ENCODE assay signal across 1 cellular context in the genomic region with DNA sequence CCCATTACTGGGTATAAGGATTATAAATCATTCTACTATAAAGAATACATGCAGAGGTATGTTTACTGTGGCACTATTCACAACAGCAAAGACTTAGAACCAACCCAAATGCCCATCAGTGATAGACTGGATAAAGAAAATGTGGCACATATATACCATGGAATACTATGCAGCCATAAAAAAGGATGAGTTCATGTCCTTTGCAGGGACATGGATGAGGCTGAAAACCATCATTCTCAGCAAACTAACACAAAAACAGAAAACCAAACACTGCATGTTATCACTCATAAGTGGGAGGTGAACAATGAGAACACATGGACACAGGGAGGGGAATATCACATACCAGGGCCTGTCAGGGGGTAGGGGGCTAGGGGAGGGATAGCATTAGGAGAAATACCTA. TPM values are rescaled to one million over a fixed set of nuclear protein-coding genes. Genes with fewer than 3 reads are reported as not detected.
"Had no signal": no experiment of that assay in that cellular context is flagged by ENCODE, and none has a peak within 500 bp of the region (broad histone marks: within the 10 kb centered on the region; RNA-seq: fewer than 3 reads in every experiment).

No MANE protein-coding gene starts in this region.

RNA-seq across cellular contexts. Expression of a gene that starts 7.3 kb away (rescaled TPM):
- total RNA-seq: neural crest cell had no signal
